41 cellular contexts compared by ENCODE assay signal in the genomic region with DNA sequence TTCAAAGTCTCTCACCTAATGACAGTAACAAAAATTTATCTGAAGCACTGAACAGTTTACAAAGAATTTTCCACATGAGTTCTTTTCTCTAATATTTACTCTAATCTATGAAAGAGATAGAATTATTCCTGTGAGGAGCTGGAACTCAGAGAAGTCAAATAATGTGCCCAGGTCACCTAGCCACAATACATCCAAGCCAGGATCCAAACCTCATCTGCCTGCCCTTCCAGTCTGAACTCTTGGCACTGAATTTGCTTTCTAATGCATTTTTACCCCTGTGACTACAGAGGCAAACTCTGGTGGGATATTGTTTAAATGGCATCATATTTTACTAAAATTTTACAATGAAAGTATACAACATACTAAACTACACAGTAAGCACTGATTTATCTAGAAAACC.
"Had no signal": no experiment of that assay in that cellular context is flagged by ENCODE, and none has a peak within 500 bp of the region (broad histone marks: within the 10 kb centered on the region; RNA-seq: fewer than 3 reads in every experiment).

No MANE protein-coding gene starts in this region.

- H3K4me1 ChIP-seq: adrenal gland, ascending aorta, body of pancreas, breast epithelium had no signal

- H3K9me3 ChIP-seq: adrenal gland, ascending aorta, body of pancreas, breast epithelium had no signal

- DNase-seq: activated effector memory CD4-positive, alpha-beta T cell treated with anti-CD3 and anti-CD28 coated beads, Interleukin-2, amount 50 U/mL, for 16 hours; activated effector memory CD4-positive, alpha-beta T cell treated with Interleukin-2 at 50 U/mL for 16 hours; activated gamma-delta T cell; activated gamma-delta T cell treated with Interleukin-2 at 50 U/mL for 16 hours; activated naive CD4-positive, alpha-beta T cell; activated naive CD4-positive, alpha-beta T cell treated with anti-CD3 and anti-CD28 coated beads for 36 hours; activated naive CD4-positive, alpha-beta T cell treated with anti-CD3 and anti-CD28 coated beads, Interleukin-2, amount 10 ng/mL, durations not matched to agents 7 days and 5 days; activated naive CD4-positive, alpha-beta T cell treated with anti-CD3 and anti-CD28 coated beads, Interleukin-2, amount 50 U/mL, for 16 hours; activated naive CD4-positive, alpha-beta T cell treated with Interleukin-2 at 50 U/mL for 16 hours; activated naive CD8-positive, alpha-beta T cell treated with anti-CD3 and anti-CD28 coated beads for 36 hours; activated naive CD8-positive, alpha-beta T cell treated with anti-CD3 and anti-CD28 coated beads, Interleukin-2, amount 10 ng/mL, durations not matched to agents 7 days and 5 days; activated naive CD8-positive, alpha-beta T cell treated with anti-CD3 and anti-CD28 coated beads, Interleukin-2, amount 50 U/mL, for 24 hours; activated T-cell treated with anti-CD3 and anti-CD28 coated beads for 4 hours; activated T-cell treated with anti-CD3 and anti-CD28 coated beads, Interleukin-2, amount 50 U/mL, for 1 hour; activated T-cell treated with anti-CD3 and anti-CD28 coated beads, Interleukin-2, amount 50 U/mL, for 24 hours; activated T-cell treated with anti-CD3 and anti-CD28 coated beads, Interleukin-2, amount 50 U/mL, for 4 hours; activated T-cell treated with anti-CD3 and anti-CD28 coated beads, Interleukin-2, amount 50 U/mL, for 48 hours; activated T-cell treated with anti-CD3 and anti-CD28 coated beads, Interleukin-2, amount 50 U/mL, for 72 hours; adrenal gland; amniotic stem cell; amygdala; anterior cingulate cortex; aorta; body of pancreas; brain microvascular endothelial cell; caudate nucleus; central memory CD4-positive, alpha-beta T cell; cerebellar nuclear complex had no signal

- H3K27me3 ChIP-seq: adrenal gland, ascending aorta, body of pancreas, brain microvascular endothelial cell, breast epithelium had no signal

- H3K36me3 ChIP-seq: adrenal gland, ascending aorta, brain microvascular endothelial cell, breast epithelium, cardiac muscle cell had no signal

- ATAC-seq: activated naive CD4-positive, alpha-beta T cell treated with anti-CD3 and anti-CD28 coated beads, Interleukin-2, amount 50 U/mL, for 72 hours; activated naive CD8-positive, alpha-beta T cell treated with anti-CD3 and anti-CD28 coated beads, Interleukin-2, amount 50 U/mL, for 24 hours; activated T-cell treated with anti-CD3 and anti-CD28 coated beads, Interleukin-2, amount 50 U/mL, for 4 hours; activated T-cell treated with anti-CD3 and anti-CD28 coated beads, Interleukin-2, amount 50 U/mL, for 72 hours; activated T-helper 17 cell treated with anti-CD3 and anti-CD28 coated beads, Interleukin-2, amount 50 U/mL, for 72 hours; body of pancreas had no signal

- H3K4me3 ChIP-seq: adrenal gland, ascending aorta, body of pancreas, breast epithelium, cardiac muscle cell had no signal

- FAIRE-seq: astrocyte, bronchial epithelial cell had no signal

- H3K4me1 Mint-ChIP-seq: activated naive CD4-positive, alpha-beta T cell treated with anti-CD3 and anti-CD28 coated beads, Interleukin-2, amount 10 ng/mL, durations not matched to agents 7 days and 5 days; activated naive CD4-positive, alpha-beta T cell treated with anti-CD3 and anti-CD28 coated beads, Interleukin-2, amount 50 U/mL, for 24 hours; activated naive CD8-positive, alpha-beta T cell treated with anti-CD3 and anti-CD28 coated beads for 36 hours; activated naive CD8-positive, alpha-beta T cell treated with anti-CD3 and anti-CD28 coated beads, Interleukin-2, amount 10 ng/mL, durations not matched to agents 7 days and 5 days; activated naive CD8-positive, alpha-beta T cell treated with anti-CD3 and anti-CD28 coated beads, Interleukin-2, amount 50 U/mL, for 24 hours; activated T-helper 17 cell treated with anti-CD3 and anti-CD28 coated beads, Interleukin-2, amount 50 U/mL, for 72 hours; brain; central memory CD8-positive, alpha-beta T cell had no signal

- H3K27ac ChIP-seq: adrenal gland, ascending aorta, body of pancreas, brain microvascular endothelial cell, breast epithelium, cardiac muscle cell had no signal

- H3K27ac Mint-ChIP-seq: activated naive CD4-positive, alpha-beta T cell treated with anti-CD3 and anti-CD28 coated beads for 36 hours; activated naive CD4-positive, alpha-beta T cell treated with anti-CD3 and anti-CD28 coated beads, Interleukin-2, amount 10 ng/mL, durations not matched to agents 7 days and 5 days; activated naive CD4-positive, alpha-beta T cell treated with anti-CD3 and anti-CD28 coated beads, Interleukin-2, amount 50 U/mL, for 24 hours; activated naive CD4-positive, alpha-beta T cell treated with anti-CD3 and anti-CD28 coated beads, Interleukin-2, amount 50 U/mL, for 72 hours; activated naive CD8-positive, alpha-beta T cell; activated naive CD8-positive, alpha-beta T cell treated with anti-CD3 and anti-CD28 coated beads for 36 hours; activated naive CD8-positive, alpha-beta T cell treated with anti-CD3 and anti-CD28 coated beads, Interleukin-2, amount 10 ng/mL, durations not matched to agents 7 days and 5 days; activated naive CD8-positive, alpha-beta T cell treated with anti-CD3 and anti-CD28 coated beads, Interleukin-2, amount 50 U/mL, for 24 hours; activated T-cell treated with anti-CD3 and anti-CD28 coated beads, Interleukin-2, amount 50 U/mL, for 24 hours; activated T-cell treated with anti-CD3 and anti-CD28 coated beads, Interleukin-2, amount 50 U/mL, for 72 hours; activated T-helper 1 cell treated with anti-CD3 and anti-CD28 coated beads, Interleukin-12 subunit alpha, Interleukin-12 subunit beta, Interleukin-2, Interleukin-4 antibody, amounts not matched to agents 30 ng/mL and 10 ng/mL and 1 ng/mL, durations not matched to agents 14 hours and 24 hours and 36 hours; activated T-helper 17 cell treated with anti-CD3 and anti-CD28 coated beads, Interleukin-2, amount 50 U/mL, for 72 hours; activated T-helper 2 cell treated with anti-CD3 and anti-CD28 coated beads, Interferon-gamma antibody, Interleukin-2, Interleukin-4, amounts not matched to agents 10 μg/mL and 5 μg/mL and 100 μg/mL, durations not matched to agents 14 hours and 24 hours and 36 hours; brain had no signal

- H3K27me3 Mint-ChIP-seq: brain had no signal

- H3K9me3 Mint-ChIP-seq: activated naive CD4-positive, alpha-beta T cell treated with anti-CD3 and anti-CD28 coated beads for 36 hours; activated naive CD4-positive, alpha-beta T cell treated with anti-CD3 and anti-CD28 coated beads, Interleukin-2, amount 10 ng/mL, durations not matched to agents 7 days and 5 days; activated naive CD4-positive, alpha-beta T cell treated with anti-CD3 and anti-CD28 coated beads, Interleukin-2, amount 50 U/mL, for 24 hours; activated naive CD4-positive, alpha-beta T cell treated with anti-CD3 and anti-CD28 coated beads, Interleukin-2, amount 50 U/mL, for 72 hours; activated naive CD8-positive, alpha-beta T cell treated with anti-CD3 and anti-CD28 coated beads for 36 hours; activated naive CD8-positive, alpha-beta T cell treated with anti-CD3 and anti-CD28 coated beads, Interleukin-2, amount 10 ng/mL, durations not matched to agents 7 days and 5 days; activated naive CD8-positive, alpha-beta T cell treated with anti-CD3 and anti-CD28 coated beads, Interleukin-2, amount 50 U/mL, for 24 hours; activated T-cell treated with anti-CD3 and anti-CD28 coated beads, Interleukin-2, amount 50 U/mL, for 24 hours; activated T-cell treated with anti-CD3 and anti-CD28 coated beads, Interleukin-2, amount 50 U/mL, for 4 hours; activated T-cell treated with anti-CD3 and anti-CD28 coated beads, Interleukin-2, amount 50 U/mL, for 72 hours; activated T-helper 1 cell treated with anti-CD3 and anti-CD28 coated beads, Interleukin-12 subunit alpha, Interleukin-12 subunit beta, Interleukin-2, Interleukin-4 antibody, amounts not matched to agents 30 ng/mL and 10 ng/mL and 1 ng/mL, durations not matched to agents 14 hours and 24 hours and 36 hours; activated T-helper 17 cell treated with anti-CD3 and anti-CD28 coated beads, Interleukin-2, amount 50 U/mL, for 72 hours; activated T-helper 2 cell treated with anti-CD3 and anti-CD28 coated beads, Interferon-gamma antibody, Interleukin-2, Interleukin-4, amounts not matched to agents 10 μg/mL and 5 μg/mL and 100 μg/mL, durations not matched to agents 14 hours and 24 hours and 36 hours; brain; central memory CD8-positive, alpha-beta T cell had no signal

- H3K36me3 Mint-ChIP-seq: activated naive CD4-positive, alpha-beta T cell treated with anti-CD3 and anti-CD28 coated beads, Interleukin-2, amount 10 ng/mL, durations not matched to agents 7 days and 5 days; activated naive CD4-positive, alpha-beta T cell treated with anti-CD3 and anti-CD28 coated beads, Interleukin-2, amount 50 U/mL, for 24 hours; activated naive CD4-positive, alpha-beta T cell treated with anti-CD3 and anti-CD28 coated beads, Interleukin-2, amount 50 U/mL, for 72 hours; activated naive CD8-positive, alpha-beta T cell; activated naive CD8-positive, alpha-beta T cell treated with anti-CD3 and anti-CD28 coated beads for 36 hours; activated naive CD8-positive, alpha-beta T cell treated with anti-CD3 and anti-CD28 coated beads, Interleukin-2, amount 10 ng/mL, durations not matched to agents 7 days and 5 days; brain had no signal

- H3K4me3 Mint-ChIP-seq: activated naive CD4-positive, alpha-beta T cell treated with anti-CD3 and anti-CD28 coated beads for 36 hours; activated naive CD4-positive, alpha-beta T cell treated with anti-CD3 and anti-CD28 coated beads, Interleukin-2, amount 10 ng/mL, durations not matched to agents 7 days and 5 days; activated naive CD4-positive, alpha-beta T cell treated with anti-CD3 and anti-CD28 coated beads, Interleukin-2, amount 50 U/mL, for 24 hours; activated naive CD8-positive, alpha-beta T cell; activated naive CD8-positive, alpha-beta T cell treated with anti-CD3 and anti-CD28 coated beads for 36 hours; activated naive CD8-positive, alpha-beta T cell treated with anti-CD3 and anti-CD28 coated beads, Interleukin-2, amount 10 ng/mL, durations not matched to agents 7 days and 5 days; activated naive CD8-positive, alpha-beta T cell treated with anti-CD3 and anti-CD28 coated beads, Interleukin-2, amount 50 U/mL, for 24 hours; activated T-cell treated with anti-CD3 and anti-CD28 coated beads, Interleukin-2, amount 50 U/mL, for 24 hours; activated T-cell treated with anti-CD3 and anti-CD28 coated beads, Interleukin-2, amount 50 U/mL, for 4 hours; activated T-cell treated with anti-CD3 and anti-CD28 coated beads, Interleukin-2, amount 50 U/mL, for 72 hours; activated T-helper 1 cell treated with anti-CD3 and anti-CD28 coated beads, Interleukin-12 subunit alpha, Interleukin-12 subunit beta, Interleukin-2, Interleukin-4 antibody, amounts not matched to agents 30 ng/mL and 10 ng/mL and 1 ng/mL, durations not matched to agents 14 hours and 24 hours and 36 hours; activated T-helper 17 cell treated with anti-CD3 and anti-CD28 coated beads, Interleukin-2, amount 50 U/mL, for 72 hours; brain; central memory CD8-positive, alpha-beta T cell had no signal
